ENCODE assay signal across 25 cellular contexts in genomic region chr11:125519865-125520834, GRCh38. TPM values are rescaled to one million over a fixed set of nuclear protein-coding genes. Genes with fewer than 3 reads are reported as not detected.
"Had no signal": no experiment of that assay in that cellular context is flagged by ENCODE, and none has a peak within 500 bp of the region (broad histone marks: within the 10 kb centered on the region; RNA-seq: fewer than 3 reads in every experiment).

No MANE protein-coding gene starts in this region.

- H3K36me3 ChIP-seq: breast epithelium, esophagus muscularis mucosa, left lung, neutrophil, ovary, prostate gland, spleen, suprapubic skin, tibial nerve, WERI-Rb-1 had no signal

- H3K9me3 ChIP-seq: breast epithelium, esophagus muscularis mucosa, neutrophil, ovary, prostate gland, SK-N-SH, suprapubic skin, tibial nerve had no signal

- H3K4me3 Mint-ChIP-seq: activated naive CD4-positive, alpha-beta T cell treated with anti-CD3 and anti-CD28 coated beads, Interleukin-2, amount 50 U/mL, for 24 hours; activated T-cell treated with anti-CD3 and anti-CD28 coated beads, Interleukin-2, amount 50 U/mL, for 24 hours; central memory CD8-positive, alpha-beta T cell; naive thymus-derived CD4-positive, alpha-beta T cell; stimulated activated naive CD8-positive, alpha-beta T cell treated with anti-CD3 and anti-CD28 coated beads, Interleukin-15, Interleukin-2, amounts not matched to agents 100 ng/mL and 50 ng/mL, for 24 hours had no signal

- H3K27me3 ChIP-seq: breast epithelium, esophagus muscularis mucosa, left lung, ovary, spleen, suprapubic skin, tibial nerve had no signal

- H3K4me3 ChIP-seq: breast epithelium, esophagus muscularis mucosa, left lung, lung, ovary, prostate gland, spleen, suprapubic skin, tibial nerve had no signal

- H3K27me3 Mint-ChIP-seq: activated naive CD4-positive, alpha-beta T cell treated with anti-CD3 and anti-CD28 coated beads, Interleukin-2, amount 50 U/mL, for 24 hours; activated T-cell treated with anti-CD3 and anti-CD28 coated beads, Interleukin-2, amount 50 U/mL, for 24 hours; central memory CD8-positive, alpha-beta T cell; naive thymus-derived CD4-positive, alpha-beta T cell; stimulated activated naive CD8-positive, alpha-beta T cell treated with anti-CD3 and anti-CD28 coated beads, Interleukin-15, Interleukin-2, amounts not matched to agents 100 ng/mL and 50 ng/mL, for 24 hours had no signal

- DNase-seq: activated CD8-positive, alpha-beta memory T cell treated with anti-CD3 and anti-CD28 coated beads for 24 hours; activated CD8-positive, alpha-beta memory T cell treated with anti-CD3 and anti-CD28 coated beads, Interleukin-2, amount 50 U/mL, for 4 hours; activated effector memory CD4-positive, alpha-beta T cell treated with Interleukin-2 at 50 U/mL for 16 hours; activated T-cell treated with anti-CD3 and anti-CD28 coated beads, Interleukin-2, amount 50 U/mL, for 24 hours; effector memory CD4-positive, alpha-beta T cell; glutamatergic neuron; hippocampal formation; kidney glomerular epithelial cell; left lung; naive thymus-derived CD4-positive, alpha-beta T cell; ovary; SK-N-SH; spleen; stimulated activated CD4-positive, alpha-beta T cell treated with anti-CD3 and anti-CD28 coated beads, Interleukin-4, amount 100 ng/mL, for 1 hour; WERI-Rb-1 had no signal

- H3K27ac Mint-ChIP-seq: activated naive CD4-positive, alpha-beta T cell treated with anti-CD3 and anti-CD28 coated beads, Interleukin-2, amount 50 U/mL, for 24 hours; activated T-cell treated with anti-CD3 and anti-CD28 coated beads, Interleukin-2, amount 50 U/mL, for 24 hours; naive thymus-derived CD4-positive, alpha-beta T cell; stimulated activated naive CD8-positive, alpha-beta T cell treated with anti-CD3 and anti-CD28 coated beads, Interleukin-15, Interleukin-2, amounts not matched to agents 100 ng/mL and 50 ng/mL, for 24 hours had no signal

- H3K9me3 Mint-ChIP-seq: central memory CD8-positive, alpha-beta T cell had no signal

- ATAC-seq: left lung; naive thymus-derived CD4-positive, alpha-beta T cell had no signal

- H3K9ac ChIP-seq: SK-N-SH had no signal

- H3K27ac ChIP-seq: breast epithelium, esophagus muscularis mucosa, left lung, neutrophil, ovary, prostate gland, spleen, suprapubic skin, tibial nerve, WERI-Rb-1 had no signal

- H3K4me1 ChIP-seq: breast epithelium, prostate gland, suprapubic skin had no signal

RNA-seq across cellular contexts. Expression of gene FEZ1, which starts 24.1 kb away (rescaled TPM):
- polyA plus RNA-seq: naive thymus-derived CD4-positive, alpha-beta T cell had no signal
